In the genomic region with DNA sequence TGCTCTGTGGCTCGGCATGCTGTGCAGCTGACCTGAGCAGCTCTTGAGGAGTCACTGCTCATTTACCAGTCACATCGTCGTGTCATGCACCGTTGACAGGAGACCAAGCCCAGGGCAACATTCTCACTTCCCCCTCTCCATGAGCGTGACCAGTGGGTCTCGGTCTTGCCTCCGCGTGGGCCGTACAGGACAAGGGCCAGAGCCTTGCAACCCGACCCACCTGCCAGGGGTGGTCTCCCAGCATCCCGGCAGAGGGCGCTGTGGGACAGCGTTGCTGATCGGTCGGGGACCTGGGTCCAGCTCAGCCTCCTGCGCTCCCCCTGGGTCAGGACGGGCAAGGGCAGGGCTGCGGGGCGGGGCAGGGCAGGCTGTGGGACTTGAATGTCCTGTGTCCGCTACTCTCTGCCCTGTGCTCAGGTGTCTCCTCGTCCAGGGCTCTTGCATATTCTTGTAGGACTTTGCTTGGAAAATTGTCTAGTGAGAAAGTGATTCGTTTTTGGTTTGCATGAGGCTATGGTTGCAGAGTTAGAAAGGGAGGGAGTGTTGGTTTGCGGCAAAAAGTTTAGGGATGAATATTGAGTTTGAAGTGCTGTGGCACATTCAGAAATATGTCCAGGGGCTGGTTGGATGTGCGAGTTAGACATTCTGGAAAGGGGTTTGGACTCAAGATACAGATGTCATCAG, we compare ENCODE assay signal across 1 cellular context.
TF ChIP-seq lines count a peak whose summit lies in the region.

No MANE protein-coding gene starts in this region.

TF ChIP-seq in SK-N-SH, 30 proteins besides CTCF, POLR2A, EP300 and RAD21 (continued from another document):
- TF ChIP-seq NRF1 (IDR thresholded peaks at IDR 0.05; ENCODE audit: low read depth, low read length) (no peak), POLR2AphosphoS5 (IDR thresholded peaks at IDR 0.05; ENCODE audit: low read depth, low read length) (no peak), SIN3A (IDR thresholded peaks at IDR 0.05; ENCODE audit: borderline replicate concordance, low read depth, low read length) (no peak), NFIC (IDR thresholded peaks at IDR 0.05; ENCODE audit: borderline replicate concordance) (no peak), SMC3 (IDR thresholded peaks at IDR 0.05; ENCODE audit: low read depth, low read length) (peak; percentile 88), MEF2A (IDR thresholded peaks at IDR 0.05; ENCODE audit: borderline replicate concordance, low read depth) (no peak), MXI1 (IDR thresholded peaks at IDR 0.05; ENCODE audit: low read depth, low read length) (no peak)
- TF ChIP-seq, protein P1, sequence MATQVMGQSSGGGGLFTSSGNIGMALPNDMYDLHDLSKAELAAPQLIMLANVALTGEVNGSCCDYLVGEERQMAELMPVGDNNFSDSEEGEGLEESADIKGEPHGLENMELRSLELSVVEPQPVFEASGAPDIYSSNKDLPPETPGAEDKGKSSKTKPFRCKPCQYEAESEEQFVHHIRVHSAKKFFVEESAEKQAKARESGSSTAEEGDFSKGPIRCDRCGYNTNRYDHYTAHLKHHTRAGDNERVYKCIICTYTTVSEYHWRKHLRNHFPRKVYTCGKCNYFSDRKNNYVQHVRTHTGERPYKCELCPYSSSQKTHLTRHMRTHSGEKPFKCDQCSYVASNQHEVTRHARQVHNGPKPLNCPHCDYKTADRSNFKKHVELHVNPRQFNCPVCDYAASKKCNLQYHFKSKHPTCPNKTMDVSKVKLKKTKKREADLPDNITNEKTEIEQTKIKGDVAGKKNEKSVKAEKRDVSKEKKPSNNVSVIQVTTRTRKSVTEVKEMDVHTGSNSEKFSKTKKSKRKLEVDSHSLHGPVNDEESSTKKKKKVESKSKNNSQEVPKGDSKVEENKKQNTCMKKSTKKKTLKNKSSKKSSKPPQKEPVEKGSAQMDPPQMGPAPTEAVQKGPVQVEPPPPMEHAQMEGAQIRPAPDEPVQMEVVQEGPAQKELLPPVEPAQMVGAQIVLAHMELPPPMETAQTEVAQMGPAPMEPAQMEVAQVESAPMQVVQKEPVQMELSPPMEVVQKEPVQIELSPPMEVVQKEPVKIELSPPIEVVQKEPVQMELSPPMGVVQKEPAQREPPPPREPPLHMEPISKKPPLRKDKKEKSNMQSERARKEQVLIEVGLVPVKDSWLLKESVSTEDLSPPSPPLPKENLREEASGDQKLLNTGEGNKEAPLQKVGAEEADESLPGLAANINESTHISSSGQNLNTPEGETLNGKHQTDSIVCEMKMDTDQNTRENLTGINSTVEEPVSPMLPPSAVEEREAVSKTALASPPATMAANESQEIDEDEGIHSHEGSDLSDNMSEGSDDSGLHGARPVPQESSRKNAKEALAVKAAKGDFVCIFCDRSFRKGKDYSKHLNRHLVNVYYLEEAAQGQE (IDR thresholded peaks at IDR 0.05; ENCODE audit: low read depth, low read length), result no peak
TF ChIP-seq in SK-N-SH: peak in this region for 2.
